ENCODE assay signal across 22 cellular contexts in the genomic region with DNA sequence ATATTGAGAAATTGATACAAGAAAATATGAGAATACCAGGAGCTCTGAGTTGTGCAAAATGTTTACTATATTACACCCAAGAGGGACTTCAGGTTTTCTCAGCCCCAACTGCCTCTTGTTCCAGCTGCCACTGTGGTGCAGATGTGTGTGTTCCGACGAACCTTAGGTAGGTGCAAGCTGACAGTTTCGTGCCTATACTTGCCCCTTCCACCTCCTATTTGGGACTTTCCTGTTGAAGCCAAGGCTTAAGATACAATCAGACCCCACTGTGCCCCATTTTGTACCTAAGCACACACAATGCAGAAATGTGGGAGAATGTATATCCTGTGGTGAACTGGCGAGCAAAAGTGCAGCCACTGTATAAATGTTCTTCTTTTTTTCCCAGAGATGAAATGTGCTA.
"Had no signal": no experiment of that assay in that cellular context is flagged by ENCODE, and none has a peak within 500 bp of the region (broad histone marks: within the 10 kb centered on the region; RNA-seq: fewer than 3 reads in every experiment).

No MANE protein-coding gene starts in this region.

- H3K9me3 Mint-ChIP-seq: dendritic cell treated with granulocyte-macrophage colony-stimulating factor and Interleukin-4, amounts not matched to agents 40 ng/mL and 50 ng/mL, for 4 days had no signal

- H3K4me3 Mint-ChIP-seq: dendritic cell treated with granulocyte-macrophage colony-stimulating factor and Interleukin-4, amounts not matched to agents 40 ng/mL and 50 ng/mL, for 4 days; effector memory CD8-positive, alpha-beta T cell; naive thymus-derived CD8-positive, alpha-beta T cell had no signal

- H2AFZ ChIP-seq: hepatocyte had no signal

- H3K27ac Mint-ChIP-seq: dendritic cell treated with granulocyte-macrophage colony-stimulating factor and Interleukin-4, amounts not matched to agents 40 ng/mL and 50 ng/mL, for 4 days; effector memory CD8-positive, alpha-beta T cell; naive thymus-derived CD8-positive, alpha-beta T cell had no signal

- H3K4me3 ChIP-seq: hepatocyte, lung, spleen, stomach, upper lobe of left lung, uterus had no signal

- FAIRE-seq: colon had no signal

- DNase-seq: effector memory CD8-positive, alpha-beta T cell; erythroblast; foreskin melanocyte; head of caudate nucleus; left colon; left ventricle myocardium superior; naive thymus-derived CD8-positive, alpha-beta T cell; posterior cingulate gyrus; spleen; stimulated activated CD4-positive, alpha-beta T cell treated with anti-CD3 and anti-CD28 coated beads, Interleukin-15, amount 100 ng/mL, for 24 hours; stimulated activated CD4-positive, alpha-beta T cell treated with anti-CD3 and anti-CD28 coated beads, Interleukin-1b, Interleukin-23, amount 100 ng/mL, for 48 hours; stimulated activated CD4-positive, alpha-beta T cell treated with anti-CD3 and anti-CD28 coated beads, Interleukin-4, amount 100 ng/mL, for 4 hours; stimulated activated naive CD4-positive, alpha-beta T cell; stomach; substantia nigra; upper lobe of left lung; uterus had no signal

- H3K4me1 Mint-ChIP-seq: naive thymus-derived CD8-positive, alpha-beta T cell had no signal

- H3K27ac ChIP-seq: spleen, stomach, upper lobe of left lung, uterus had no signal

- H3K27me3 Mint-ChIP-seq: dendritic cell treated with granulocyte-macrophage colony-stimulating factor and Interleukin-4, amounts not matched to agents 40 ng/mL and 50 ng/mL, for 4 days; effector memory CD8-positive, alpha-beta T cell; naive thymus-derived CD8-positive, alpha-beta T cell had no signal

- H3K36me3 Mint-ChIP-seq: naive thymus-derived CD8-positive, alpha-beta T cell had no signal

- H3K79me2 ChIP-seq: hepatocyte had no signal

- H3K9me3 ChIP-seq: stomach, upper lobe of left lung, uterus had no signal

- H3K27me3 ChIP-seq: hepatocyte, spleen, stomach, upper lobe of left lung, uterus had no signal

- H3K36me3 ChIP-seq: spleen, stomach, upper lobe of left lung, uterus had no signal

- ATAC-seq: effector memory CD8-positive, alpha-beta T cell; left ventricle myocardium superior; naive thymus-derived CD8-positive, alpha-beta T cell; sciatic nerve had no signal

- H3K4me2 ChIP-seq: hepatocyte had no signal

- H3K4me1 ChIP-seq: spleen, upper lobe of left lung, uterus had no signal
